ENCODE assay signal across 1 cellular context in genomic region chr11:62108971-62109391, GRCh38.
TF ChIP-seq lines count a peak whose summit lies in the region.

No MANE protein-coding gene starts in this region.

TF ChIP-seq in SK-N-SH, 30 proteins besides CTCF, POLR2A, EP300 and RAD21:
- TF ChIP-seq MAX (IDR thresholded peaks at IDR 0.05; ENCODE audit: low read depth) (no peak), JUND (IDR thresholded peaks at IDR 0.05) (peak; percentile 54), FOSL2 (IDR thresholded peaks at IDR 0.05; ENCODE audit: borderline replicate concordance, low read depth) (peak; percentile 53), TCF12 (IDR thresholded peaks at IDR 0.05) (peak; percentile 35; the same call in 1 of the 2 replicates)
TF ChIP-seq in SK-N-SH: peak in this region for 3.
